8 cellular contexts compared by ENCODE assay signal in the genomic region with DNA sequence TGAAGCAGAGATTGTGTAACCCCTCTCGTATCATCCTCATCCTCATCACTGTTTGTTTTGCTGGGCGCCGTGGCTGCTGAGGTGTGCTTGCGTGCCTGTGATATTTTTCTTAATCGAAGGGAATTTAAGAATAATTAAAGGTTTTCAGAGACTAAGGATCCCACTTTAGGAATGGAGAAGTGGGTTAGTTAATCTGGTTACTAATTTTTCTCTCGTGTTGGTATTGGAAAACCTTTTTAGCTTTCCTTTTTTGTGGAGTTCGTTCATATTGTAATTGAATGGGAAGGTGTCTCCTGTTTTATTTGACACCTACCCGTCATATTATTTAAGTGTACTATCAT. TPM values are rescaled to one million over a fixed set of nuclear protein-coding genes. Genes with fewer than 3 reads are reported as not detected.
DNase-seq lines count a peak whose midpoint lies in the region; ATAC-seq and TF ChIP-seq lines count a peak whose summit lies in the region.

No MANE protein-coding gene starts in this region.

- H3K4me2 ChIP-seq in GM23248 (ENCODE audit: unreplicated experiment), result peak overlapping the region; percentile 95

- in situ Hi-C loops in GM23248 (cut with MboI), result no loop called here

- H3K27me3 ChIP-seq in GM23248 (replicated peaks; ENCODE audit: insufficient read depth) (no peaks in the 10 kb centered on the region), RWPE2 (ENCODE audit: insufficient read depth, poor library complexity, severe bottlenecking) (no peaks in the 10 kb centered on the region), esophagus squamous epithelium (no peaks in the 10 kb centered on the region), prostate gland (replicated peaks; ENCODE audit: insufficient read depth) (no peaks in the 10 kb centered on the region)

- no peaks in the 10 kb centered on the region for H3K9me2 ChIP-seq in GM23248 (ENCODE audit: insufficient read depth)

- H2AFZ ChIP-seq in GM23248, result peak overlapping the region; percentile 63

- no peak for TF ChIP-seq POLR2A in esophagus squamous epithelium (IDR thresholded peaks at IDR 0.05)
- TF ChIP-seq POLR2A in prostate gland (IDR thresholded peaks at IDR 0.05), result no peak

- H3K9ac ChIP-seq in GM23248, result peak overlapping the region; percentile 94

- 0 to 2% methylated on average over 8 of the region's 8 CpGs for WGBS in GM23248 (ENCODE audit: low coverage in 1 of 2, low lambda C conversion rate in 2 of 2, missing lambda C conversion rate in 2 of 2), 2 experiments
- 6% methylated on average over 8 of the region's 8 CpGs for WGBS in esophagus squamous epithelium, 2 donors
- WGBS in prostate gland, result 3% methylated on average over 8 of the region's 8 CpGs

- H3K27ac ChIP-seq in GM23248 (peak overlapping the region; percentile 85), RWPE2 (ENCODE audit: poor library complexity, severe bottlenecking) (peak overlapping the region; percentile 40), esophagus squamous epithelium (peak overlapping the region in 3 of 4 donors; percentile 95 to 97 (median 95)), prostate gland (peak overlapping the region; percentile 96 to 98)

- peaks cover 6% of the 10 kb centered on the region; the same call in 1 of the 2 replicates for H3K36me3 ChIP-seq in GM23248 (ENCODE audit: low read depth)
- peaks cover 14% of the 10 kb centered on the region for H3K36me3 ChIP-seq in RWPE2 (ENCODE audit: low read depth)
- H3K36me3 ChIP-seq in esophagus squamous epithelium, result peaks cover 0 to 5% (median 0%) of the 10 kb centered on the region in 3 donors
- H3K36me3 ChIP-seq in prostate gland, result no peaks in the 10 kb centered on the region

- peaks cover 38% of the 10 kb centered on the region for H3F3A ChIP-seq in GM23248 (ENCODE audit: insufficient read depth)

- H4K20me1 ChIP-seq in GM23248 (ENCODE audit: insufficient read depth), result no peaks in the 10 kb centered on the region

- DNase-seq in GM23248 (no peak), RWPE2 (ENCODE audit: low spot score) (no peak), esophagus squamous epithelium (lab: John Stamatoyannopoulos, UW) (no peak), prostate gland (ENCODE audit: low spot score) (peak; percentile 22), nucleus accumbens (lab: John Stamatoyannopoulos, UW) (no peak), cortex of kidney (lab: John Stamatoyannopoulos, UW) (no peak), A172 (ENCODE audit: low spot score) (no peak)

- ATAC-seq in RWPE2 (ENCODE audit: low read depth) (peak; percentile 12; the same call in 2 of the 3 replicates), GM18867 (IDR thresholded peaks at IDR 0.05; ENCODE audit: unreplicated experiment) (no peak)

- H3K9me3 ChIP-seq in GM23248 (ENCODE audit: low read depth) (no peaks in the 10 kb centered on the region), RWPE2 (ENCODE audit: severe bottlenecking) (no peaks in the 10 kb centered on the region), esophagus squamous epithelium (no peaks in the 10 kb centered on the region), prostate gland (no peaks in the 10 kb centered on the region)

- H3K4me1 ChIP-seq in GM23248 (ENCODE audit: insufficient read depth) (peaks cover 8% of the 10 kb centered on the region; the same call in 1 of the 2 replicates), RWPE2 (ENCODE audit: insufficient read depth, poor library complexity, severe bottlenecking) (peaks cover 5% of the 10 kb centered on the region), esophagus squamous epithelium (peaks cover 0 to 39% (median 15%) of the 10 kb centered on the region in 3 donors), prostate gland (replicated peaks) (no peaks in the 10 kb centered on the region)

- no peak for TF ChIP-seq CTCF in RWPE2 (IDR thresholded peaks at IDR 0.05; ENCODE audit: poor library complexity, severe bottlenecking)
- no peak for TF ChIP-seq CTCF in esophagus squamous epithelium (IDR thresholded peaks at IDR 0.05)
- TF ChIP-seq CTCF in prostate gland (IDR thresholded peaks at IDR 0.05), result no peak

- intact Hi-C loops in esophagus squamous epithelium (cut with DNase I), result no loop called here
- intact Hi-C loops in prostate gland (cut with DNase I), result loop anchor here (5.0 to 10.0 kb wide), 2 partner anchors 100 to 132 kb away; a partner anchor contains a TSS

- H3K4me3 ChIP-seq in GM23248, result peak overlapping the region; percentile 91
- H3K4me3 ChIP-seq in RWPE2 (ENCODE audit: severe bottlenecking), result peak overlapping the region; percentile 99
- peak overlapping the region; percentile 89 to 99 (median 97) for H3K4me3 ChIP-seq in esophagus squamous epithelium
- H3K4me3 ChIP-seq in prostate gland, result peak overlapping the region; percentile 98 to 100

- peaks cover 53% of the 10 kb centered on the region for H3K79me2 ChIP-seq in GM23248 (ENCODE audit: insufficient read depth)

RNA-seq across cellular contexts. Expression of a gene that starts 1.3 kb away (rescaled TPM):
- 3.2 and 3.8 TPM in 2 replicates for total RNA-seq in GM23248 (2014; rRNA removed; shearing (Covaris generic))
- 1.0 and 1.2 TPM in 2 replicates for polyA plus RNA-seq in GM23248 (2016; fragmentation: Nextera tagmentation; extraction: Ambion mirVana)
- total RNA-seq in esophagus squamous epithelium, result 10 to 100 TPM in 1 of 4 donors, 1 to 10 TPM in 3; 5.3 to 12.8 (median 9.0) TPM
- 10 to 100 TPM; 13.9 to 25.2 TPM for total RNA-seq in prostate gland
- total RNA-seq in A172 (2014; rRNA removed; shearing (Covaris generic)), result 2.1 and 2.8 TPM in 2 replicates

Comparison
In these comparisons a context has a peak if more than half of its experiments do, and no peak if none do; other contexts are left out.
1. H3K27ac ChIP-seq: peak in every context shown above with its lines; median percentile 97 in prostate gland; 95 in esophagus squamous epithelium; 85 in GM23248; 40 in RWPE2.